10 cellular contexts compared by ENCODE assay signal in the genomic region with DNA sequence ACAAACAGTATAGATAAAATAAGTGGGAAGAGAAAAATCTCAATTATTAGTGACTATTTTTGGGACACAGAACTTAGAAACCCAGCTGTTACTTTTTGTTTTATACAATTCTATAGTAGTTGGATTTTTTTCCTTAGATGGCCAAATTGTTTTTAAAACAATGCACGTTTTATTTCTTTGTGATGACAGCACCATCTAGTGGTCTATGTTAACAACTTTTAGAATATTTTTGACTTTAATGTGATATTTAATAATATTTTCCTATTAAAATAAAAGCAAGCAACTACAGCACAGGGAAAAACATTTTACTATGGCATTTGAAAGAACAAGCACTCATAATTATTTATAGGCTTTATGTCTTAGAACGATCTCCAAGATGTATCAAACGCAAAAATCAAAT. TPM values are rescaled to one million over a fixed set of nuclear protein-coding genes. Genes with fewer than 3 reads are reported as not detected.
DNase-seq lines count a peak whose midpoint lies in the region; ATAC-seq, FAIRE-seq and TF ChIP-seq lines count a peak whose summit lies in the region.
"Had no signal": no experiment of that assay in that cellular context is flagged by ENCODE, and none has a peak within 500 bp of the region (broad histone marks: within the 10 kb centered on the region; RNA-seq: fewer than 3 reads in every experiment).

No MANE protein-coding gene starts in this region.

- WGBS in heart right ventricle, 2 donors: 54 to 62% methylated on average over 3 of the region's 3 CpGs

- H3K4me3 Mint-ChIP-seq in activated naive CD4-positive, alpha-beta T cell treated with anti-CD3 and anti-CD28 coated beads, Interleukin-2, amount 10 ng/mL, durations not matched to agents 7 days and 5 days: no peak overlapping the region
- H3K4me3 Mint-ChIP-seq: activated naive CD8-positive, alpha-beta T cell treated with anti-CD3 and anti-CD28 coated beads, Interleukin-2, amount 10 ng/mL, durations not matched to agents 7 days and 5 days; IgD-negative memory B cell had no signal

- H3K79me2 ChIP-seq in PC-3 (ENCODE audit: low read length): no peaks in the 10 kb centered on the region

- POLR2A ChIA-PET in PC-3 (lab: Charles Lee; ENCODE audit: unreplicated experiment): no interaction called here

- peaks cover 0 to 13% (median 0%) of the 10 kb centered on the region in 11 donors for H3K9me3 ChIP-seq in heart right ventricle
- H3K9me3 ChIP-seq in PC-3 (ENCODE audit: low read length): no peaks in the 10 kb centered on the region

- ATAC-seq in heart right ventricle: no peak
- no peak for ATAC-seq in PC-3

- H3K27ac Mint-ChIP-seq in activated naive CD4-positive, alpha-beta T cell treated with anti-CD3 and anti-CD28 coated beads, Interleukin-2, amount 10 ng/mL, durations not matched to agents 7 days and 5 days: no peak overlapping the region
- H3K27ac Mint-ChIP-seq: activated naive CD8-positive, alpha-beta T cell treated with anti-CD3 and anti-CD28 coated beads, Interleukin-2, amount 10 ng/mL, durations not matched to agents 7 days and 5 days; IgD-negative memory B cell had no signal

- H4K20me1 ChIP-seq in PC-3 (ENCODE audit: low read length): no peaks in the 10 kb centered on the region

- H3K9me3 Mint-ChIP-seq in activated naive CD4-positive, alpha-beta T cell treated with anti-CD3 and anti-CD28 coated beads, Interleukin-2, amount 10 ng/mL, durations not matched to agents 7 days and 5 days: no peaks in the 10 kb centered on the region
- H3K9me3 Mint-ChIP-seq: activated naive CD8-positive, alpha-beta T cell treated with anti-CD3 and anti-CD28 coated beads, Interleukin-2, amount 10 ng/mL, durations not matched to agents 7 days and 5 days had no signal

- no peaks in the 10 kb centered on the region for H3K4me1 Mint-ChIP-seq in activated naive CD4-positive, alpha-beta T cell treated with anti-CD3 and anti-CD28 coated beads, Interleukin-2, amount 10 ng/mL, durations not matched to agents 7 days and 5 days
- H3K4me1 Mint-ChIP-seq: activated naive CD8-positive, alpha-beta T cell treated with anti-CD3 and anti-CD28 coated beads, Interleukin-2, amount 10 ng/mL, durations not matched to agents 7 days and 5 days; IgD-negative memory B cell had no signal

- H3K4me3 ChIP-seq in heart right ventricle (no peak overlapping the region), PC-3 (ENCODE audit: low read length) (no peak overlapping the region), fibroblast of pulmonary artery (replicated peaks; ENCODE audit: low read depth, low read length) (no peak overlapping the region)

- H3K4me1 ChIP-seq in heart right ventricle (no peaks in the 10 kb centered on the region), PC-3 (ENCODE audit: insufficient read depth, low read length) (peaks cover 4% of the 10 kb centered on the region; the same call in 1 of the 2 replicates)

- no peak for FAIRE-seq in urothelium cell line (lab: Jason Lieb, UNC)

- H3K27me3 Mint-ChIP-seq in activated naive CD4-positive, alpha-beta T cell treated with anti-CD3 and anti-CD28 coated beads, Interleukin-2, amount 10 ng/mL, durations not matched to agents 7 days and 5 days: no peaks in the 10 kb centered on the region
- H3K27me3 Mint-ChIP-seq: IgD-negative memory B cell had no signal

- no peaks in the 10 kb centered on the region for H3K36me3 Mint-ChIP-seq in activated naive CD4-positive, alpha-beta T cell treated with anti-CD3 and anti-CD28 coated beads, Interleukin-2, amount 10 ng/mL, durations not matched to agents 7 days and 5 days
- H3K36me3 Mint-ChIP-seq: activated naive CD8-positive, alpha-beta T cell treated with anti-CD3 and anti-CD28 coated beads, Interleukin-2, amount 10 ng/mL, durations not matched to agents 7 days and 5 days; IgD-negative memory B cell had no signal

- DNase-seq in heart right ventricle (no peak), cardiac septum (ENCODE audit: low spot score) (no peak), PC-3 (peak; percentile 52), fibroblast of pulmonary artery (ENCODE audit: low read depth) (peak; percentile 49), urothelium cell line (ENCODE audit: low spot score) (peak; percentile 11), activated gamma-delta T cell (lab: John Stamatoyannopoulos, UW) (no peak), posterior cingulate gyrus (no peak)
- no peak for DNase-seq in activated naive CD4-positive, alpha-beta T cell treated with anti-CD3 and anti-CD28 coated beads, Interleukin-2, amount 10 ng/mL, durations not matched to agents 7 days and 5 days
- DNase-seq: activated naive CD8-positive, alpha-beta T cell treated with anti-CD3 and anti-CD28 coated beads, Interleukin-2, amount 10 ng/mL, durations not matched to agents 7 days and 5 days had no signal

- no TSS peak for BruUV-seq in PC-3 (replicated peaks; lab: Mats Ljungman, UMichigan)

- intact Hi-C loops in heart right ventricle (cut with DNase I) (loop anchor here in 1 of 10 donors (5.0 kb wide), 1 partner anchor 1196 kb away; no protein-coding TSS in a partner anchor), cardiac septum (cut with DNase I) (no loop called here), PC-3 (cut with micrococcal nuclease) (loop anchor here (1.0 to 5.0 kb wide), 5 partner anchors 736 to 1197 kb away; no protein-coding TSS in a partner anchor), posterior cingulate gyrus (cut with DNase I) (loop anchor here (5.0 to 10.0 kb wide), 2 partner anchors 1196 to 1264 kb away; no protein-coding TSS in a partner anchor)

- H3K9ac ChIP-seq in PC-3 (ENCODE audit: low read length): no peak overlapping the region

- H3F3A ChIP-seq in PC-3 (ENCODE audit: low read length, unreplicated experiment): no peaks in the 10 kb centered on the region

- H2AFZ ChIP-seq in PC-3 (ENCODE audit: low read length): no peak overlapping the region

- H3K27me3 ChIP-seq in heart right ventricle: no peaks in the 10 kb centered on the region
- no peaks in the 10 kb centered on the region for H3K27me3 ChIP-seq in PC-3 (ENCODE audit: low read length)

- H3K36me3 ChIP-seq in heart right ventricle (no peaks in the 10 kb centered on the region), PC-3 (ENCODE audit: low read depth, low read length) (no peaks in the 10 kb centered on the region)

- CTCF ChIA-PET in PC-3 (lab: Charles Lee): interaction anchor here (0.7 kb wide), 1 partner anchor 1254 kb away, joined by 3 read pairs; no protein-coding TSS in a partner anchor
- CTCF ChIA-PET in activated naive CD4-positive, alpha-beta T cell treated with anti-CD3 and anti-CD28 coated beads, Interleukin-2, amount 10 ng/mL, durations not matched to agents 7 days and 5 days (lab: Charles Lee): interaction anchor here (1.0 to 1.2 kb wide), 2 partner anchors 12 to 18 kb away, joined by 3 to 5 read pairs; no protein-coding TSS in a partner anchor

- H3K4me2 ChIP-seq in PC-3 (ENCODE audit: low read length): no peak overlapping the region

- H3K27ac ChIP-seq in heart right ventricle: no peak overlapping the region
- H3K27ac ChIP-seq in PC-3 (ENCODE audit: low read length): no peak overlapping the region

- H3K9me2 ChIP-seq in PC-3 (replicated peaks; ENCODE audit: low read length): no peaks in the 10 kb centered on the region

- TF ChIP-seq CTCF in heart right ventricle (IDR thresholded peaks at IDR 0.05) (peak in 7 of 9 donors; percentile 27 to 46 (median 40)), PC-3 (conservative IDR thresholded peaks at IDR 0.05; ENCODE audit: low read depth, low read length) (peak; percentile 54), fibroblast of pulmonary artery (IDR thresholded peaks at IDR 0.05; ENCODE audit: low read length, missing control alignments) (peak; percentile 34)

RNA-seq across cellular contexts. Expression of a gene that starts 5.6 kb away (rescaled TPM):
- total RNA-seq in heart right ventricle (not detected), cardiac septum (not detected), PC-3 (2014; rRNA removed) (not detected in 2 replicates)
- polyA plus RNA-seq in heart right ventricle: not detected
- total RNA-seq: activated naive CD8-positive, alpha-beta T cell treated with anti-CD3 and anti-CD28 coated beads, Interleukin-2, amount 10 ng/mL, durations not matched to agents 7 days and 5 days had no signal
- polyA plus RNA-seq: IgD-negative memory B cell had no signal

Comparison
In these comparisons a context has a peak if more than half of its experiments do, and no peak if none do; other contexts are left out.
1. DNase-seq: peak in PC-3 (single experiment), fibroblast of pulmonary artery (single experiment) and urothelium cell line (single experiment); none in heart right ventricle (0 of 2), cardiac septum (single experiment), activated naive CD4-positive, alpha-beta T cell treated with anti-CD3 and anti-CD28 coated beads, Interleukin-2, amount 10 ng/mL, durations not matched to agents 7 days and 5 days (single experiment), activated gamma-delta T cell (single experiment) and posterior cingulate gyrus (0 of 10).
2. Peak in every context shown above with its lines, with median percentiles within 50 percentile points of each other: CTCF ChIP-seq.